ENCODE assay signal across 8 cellular contexts in genomic region chr19:18833141-18833476, GRCh38. TPM values are rescaled to one million over a fixed set of nuclear protein-coding genes. Genes with fewer than 3 reads are reported as not detected.
A peak's percentile ranks its signal among the peaks of the same experiment; 100 is the strongest.
DNase-seq lines count a peak whose midpoint lies in the region; ATAC-seq and TF ChIP-seq lines count a peak whose summit lies in the region.

No MANE protein-coding gene starts in this region.

- peak overlapping the region; percentile 91 to 95 (median 94) for H3K27ac ChIP-seq in Peyer's patch
- H3K27ac ChIP-seq in esophagus muscularis mucosa (replicated peaks in 1 of 4), result peak overlapping the region; percentile 85 to 91 (median 90)

- intact Hi-C loops in esophagus muscularis mucosa (cut with DNase I), result loop anchor here (5.0 kb wide), 1 partner anchor 246 kb away; the partner anchor contains the start of gene REX1BD

- peaks cover 0 to 52% (median 12%) of the 10 kb centered on the region in 4 donors for H3K4me1 ChIP-seq in Peyer's patch
- H3K4me1 ChIP-seq in esophagus muscularis mucosa, result peaks cover 46 to 64% (median 58%) of the 10 kb centered on the region in 4 donors

- TF ChIP-seq CTCF in Peyer's patch (IDR thresholded peaks at IDR 0.05) (no peak), esophagus muscularis mucosa (IDR thresholded peaks at IDR 0.05) (no peak)

- H3K27me3 ChIP-seq in Peyer's patch, result no peaks in the 10 kb centered on the region
- H3K27me3 ChIP-seq in esophagus muscularis mucosa, result no peaks in the 10 kb centered on the region

- ATAC-seq in GM18502 (IDR thresholded peaks at IDR 0.05; ENCODE audit: poor library complexity, unreplicated experiment) (peak; percentile 5), GM21515 (IDR thresholded peaks at IDR 0.05; ENCODE audit: unreplicated experiment) (no peak)

- H3K4me3 ChIP-seq in Peyer's patch (peak overlapping the region; percentile 86 to 97 (median 95)), esophagus muscularis mucosa (peak overlapping the region; percentile 69 to 99 (median 86))

- TF ChIP-seq POLR2A in Peyer's patch (IDR thresholded peaks at IDR 0.05) (no peak), esophagus muscularis mucosa (IDR thresholded peaks at IDR 0.05; ENCODE audit: low read depth) (no peak)

- no peak for DNase-seq in Peyer's patch
- DNase-seq in esophagus muscularis mucosa (ENCODE audit: extremely low spot score), result no peak
- peak; percentile 21 for DNase-seq in renal cortical epithelial cell (ENCODE audit: low read depth)
- no peak for DNase-seq in stimulated activated CD8-positive, alpha-beta memory T cell treated with anti-CD3 and anti-CD28 coated beads, Interleukin-4, amount 100 ng/mL, for 48 hours
- DNase-seq in cortex of kidney (lab: John Stamatoyannopoulos, UW), result no peak
- DNase-seq in NCI-H2081 (lab: John Stamatoyannopoulos, UW), result no peak

- peaks cover 0 to 12% (median 0%) of the 10 kb centered on the region in 3 donors for H3K36me3 ChIP-seq in Peyer's patch
- peaks cover 0 to 24% (median 5%) of the 10 kb centered on the region in 4 donors for H3K36me3 ChIP-seq in esophagus muscularis mucosa

- no peaks in the 10 kb centered on the region for H3K9me3 ChIP-seq in Peyer's patch
- no peaks in the 10 kb centered on the region for H3K9me3 ChIP-seq in esophagus muscularis mucosa

- TF ChIP-seq EP300 in esophagus muscularis mucosa (IDR thresholded peaks at IDR 0.05), result no peak

- 1% methylated on average over 9 of the region's 9 CpGs for WGBS in esophagus muscularis mucosa

RNA-seq across cellular contexts. Expression of gene UPF1, which starts 1.4 kb away (rescaled TPM):
- total RNA-seq in Peyer's patch (100 to 1,000 TPM in 3 of 4 donors, 10 to 100 TPM in 1; 63.9 to 157 (median 127) TPM), esophagus muscularis mucosa (100 to 1,000 TPM in 1 of 4 donors, 10 to 100 TPM in 3; 54.8 to 116 (median 77.4) TPM), renal cortical epithelial cell (42.2 and 106 TPM in 2 replicates)

RNA-seq across cellular contexts. Expression of gene COMP, which starts 42.0 kb away (rescaled TPM):
- total RNA-seq in Peyer's patch (under 1 TPM in 1 of 4 donors, not detected in 3; 0.40 TPM), esophagus muscularis mucosa (under 1 TPM; 0.33 to 0.83 (median 0.62) TPM), renal cortical epithelial cell (0.15 TPM in 1 of 2 replicates, not detected in the other)
